32 cellular contexts compared by ENCODE assay signal in genomic region chr7:67478066-67478465, GRCh38.
"Had no signal": no experiment of that assay in that cellular context is flagged by ENCODE, and none has a peak within 500 bp of the region (broad histone marks: within the 10 kb centered on the region; RNA-seq: fewer than 3 reads in every experiment).

No MANE protein-coding gene starts in this region.

- H3K4me3 Mint-ChIP-seq: activated CD4-positive, alpha-beta memory T cell treated with anti-CD3 and anti-CD28 coated beads, Interleukin-2, amount 10 ng/mL, durations not matched to agents 7 days and 5 days; activated CD4-positive, alpha-beta T cell treated with anti-CD3 and anti-CD28 coated beads, Interleukin-2, amount 10 ng/mL, durations not matched to agents 7 days and 5 days; activated naive CD8-positive, alpha-beta T cell; activated T-cell treated with anti-CD3 and anti-CD28 coated beads, Interleukin-2, amount 50 U/mL, for 24 hours; activated T-cell treated with anti-CD3 and anti-CD28 coated beads, Interleukin-2, amount 50 U/mL, for 72 hours; effector memory CD8-positive, alpha-beta T cell; WTC11 had no signal

- H3K27ac Mint-ChIP-seq: activated CD4-positive, alpha-beta memory T cell treated with anti-CD3 and anti-CD28 coated beads, Interleukin-2, amount 10 ng/mL, durations not matched to agents 7 days and 5 days; activated CD4-positive, alpha-beta T cell treated with anti-CD3 and anti-CD28 coated beads, Interleukin-2, amount 10 ng/mL, durations not matched to agents 7 days and 5 days; activated naive CD8-positive, alpha-beta T cell; activated T-cell treated with anti-CD3 and anti-CD28 coated beads, Interleukin-2, amount 50 U/mL, for 24 hours; activated T-cell treated with anti-CD3 and anti-CD28 coated beads, Interleukin-2, amount 50 U/mL, for 72 hours; effector memory CD8-positive, alpha-beta T cell; WTC11 had no signal

- H3K4me1 ChIP-seq: adrenal gland, body of pancreas, esophagus muscularis mucosa, foreskin keratinocyte, gastrocnemius medialis, heart left ventricle had no signal

- DNase-seq: activated CD4-positive, alpha-beta memory T cell treated with anti-CD3 and anti-CD28 coated beads, Interleukin-2, amount 10 ng/mL, durations not matched to agents 7 days and 5 days; activated CD4-positive, alpha-beta T cell treated with anti-CD3 and anti-CD28 coated beads for 1 hour; activated CD4-positive, alpha-beta T cell treated with anti-CD3 and anti-CD28 coated beads for 4 hours; activated CD4-positive, alpha-beta T cell treated with anti-CD3 and anti-CD28 coated beads, Interleukin-2, amount 10 ng/mL, durations not matched to agents 7 days and 5 days; activated CD4-positive, alpha-beta T cell treated with anti-CD3 and anti-CD28 coated beads, Interleukin-2, amount 50 U/mL, for 4 hours; activated CD8-positive, alpha-beta memory T cell treated with anti-CD3 and anti-CD28 coated beads, Interleukin-2, amount 50 U/mL, for 48 hours; activated effector memory CD4-positive, alpha-beta T cell treated with Interleukin-2 at 50 U/mL for 16 hours; activated gamma-delta T cell treated with Interleukin-2 at 50 U/mL for 16 hours; activated naive CD4-positive, alpha-beta T cell treated with anti-CD3 and anti-CD28 coated beads, Interleukin-2, amount 50 U/mL, for 16 hours; activated naive CD4-positive, alpha-beta T cell treated with Interleukin-2 at 50 U/mL for 16 hours; activated T-cell treated with anti-CD3 and anti-CD28 coated beads for 4 hours; activated T-cell treated with anti-CD3 and anti-CD28 coated beads, Interleukin-2, amount 50 U/mL, for 24 hours; activated T-cell treated with anti-CD3 and anti-CD28 coated beads, Interleukin-2, amount 50 U/mL, for 72 hours; adrenal gland; amygdala; aorta; body of pancreas; caudate nucleus; cortex of kidney; dermis blood vessel endothelial cell; effector CD4-positive, alpha-beta T cell; effector memory CD8-positive, alpha-beta T cell; erythroblast; foreskin keratinocyte; gastrocnemius medialis; glutamatergic neuron; heart left ventricle; T-helper 2 cell had no signal

- H3K27me3 ChIP-seq: adrenal gland, body of pancreas, esophagus muscularis mucosa, foreskin keratinocyte, gastrocnemius medialis had no signal

- H3K27ac ChIP-seq: adrenal gland, body of pancreas, esophagus muscularis mucosa, foreskin keratinocyte, gastrocnemius medialis, heart left ventricle, VCaP had no signal

- H3K36me3 ChIP-seq: adrenal gland, esophagus muscularis mucosa, gastrocnemius medialis, heart left ventricle had no signal

- H3K27me3 Mint-ChIP-seq: activated CD4-positive, alpha-beta memory T cell treated with anti-CD3 and anti-CD28 coated beads, Interleukin-2, amount 10 ng/mL, durations not matched to agents 7 days and 5 days; activated CD4-positive, alpha-beta T cell treated with anti-CD3 and anti-CD28 coated beads, Interleukin-2, amount 10 ng/mL, durations not matched to agents 7 days and 5 days; activated naive CD8-positive, alpha-beta T cell; activated T-cell treated with anti-CD3 and anti-CD28 coated beads, Interleukin-2, amount 50 U/mL, for 24 hours; effector memory CD8-positive, alpha-beta T cell had no signal

- H3K36me3 Mint-ChIP-seq: activated naive CD8-positive, alpha-beta T cell; WTC11 had no signal

- H3K4me1 Mint-ChIP-seq: activated CD4-positive, alpha-beta memory T cell treated with anti-CD3 and anti-CD28 coated beads, Interleukin-2, amount 10 ng/mL, durations not matched to agents 7 days and 5 days; activated CD4-positive, alpha-beta T cell treated with anti-CD3 and anti-CD28 coated beads, Interleukin-2, amount 10 ng/mL, durations not matched to agents 7 days and 5 days had no signal

- H3K4me3 ChIP-seq: adrenal gland, body of pancreas, esophagus muscularis mucosa, gastrocnemius medialis, heart left ventricle had no signal

- H3K9me3 Mint-ChIP-seq: activated T-cell treated with anti-CD3 and anti-CD28 coated beads, Interleukin-2, amount 50 U/mL, for 24 hours had no signal
